In genomic region chr17:51312003-51312402, GRCh38 we compare ENCODE assay signal across 4 cellular contexts. TPM values are rescaled to one million over a fixed set of nuclear protein-coding genes. Genes with fewer than 3 reads are reported as not detected.
A peak's percentile ranks its signal among the peaks of the same experiment; 100 is the strongest.
DNase-seq lines count a peak whose midpoint lies in the region; ATAC-seq, FAIRE-seq and TF ChIP-seq lines count a peak whose summit lies in the region.
"Not testable (repeated sequence)": the region's sequence is repeated elsewhere in the genome, so short reads cannot be mapped to it uniquely, and the experiment has no call there.

No MANE protein-coding gene starts in this region.

- not testable (repeated sequence) for H3K9me3 ChIP-seq in A549

- not testable (repeated sequence) for TF ChIP-seq POLR2A in A549 (IDR thresholded peaks at IDR 0.05; ENCODE audit: low read length)

- not testable (repeated sequence) for FAIRE-seq in A549 (lab: Jason Lieb, UNC)
- peak; percentile 46 for FAIRE-seq in TTC549 (lab: Jason Lieb, UNC)
- peak; percentile 84 for FAIRE-seq in colon (lab: Jason Lieb, UNC)
- FAIRE-seq in frontal cortex (lab: Jason Lieb, UNC) = peak; percentile 95

- not testable (repeated sequence) for TF ChIP-seq RAD21 in A549 (conservative IDR thresholded peaks at IDR 0.05 in 1 of 2, IDR thresholded peaks at IDR 0.05 in 1 of 2)

- H3K4me1 ChIP-seq in A549 = not testable (repeated sequence)

- ATAC-seq in A549 = not testable (repeated sequence)

- not testable (repeated sequence) for TF ChIP-seq CTCF in A549 (IDR thresholded peaks at IDR 0.05)

- POLR2A ChIA-PET in A549 (lab: Yijun Ruan, JAX) = not testable (repeated sequence)

- TF ChIP-seq EP300 in A549 (IDR thresholded peaks at IDR 0.05) = not testable (repeated sequence)

- H3K4me2 ChIP-seq in A549 = not testable (repeated sequence)

- 39% methylated on average over 1 of the region's 1 CpG for WGBS in A549 (ENCODE audit: missing lambda C conversion rate)

- H3K27ac ChIP-seq in A549 = not testable (repeated sequence)

- not testable (repeated sequence) for DNase-seq in A549 (ENCODE audit: low read depth in 1 of 2, low spot score in 1 of 2); frontal cortex (ENCODE audit: low spot score in 2 of 2)

- not testable (repeated sequence) for H3K4me3 ChIP-seq in A549

- CTCF ChIA-PET in A549 (lab: Yijun Ruan, JAX) = interaction anchor here (4.2 kb wide), 1 partner anchor 14 kb away, joined by 20 read pairs; no protein-coding TSS in a partner anchor

TF ChIP-seq in A549, 52 proteins besides CTCF, POLR2A, EP300 and RAD21:
- peak; percentile 88 for TF ChIP-seq MAFK (IDR thresholded peaks at IDR 0.05; ENCODE audit: partially characterized antibody)

RNA-seq across cellular contexts. Expression of gene UTP18, which starts 51.7 kb away (rescaled TPM):
- polyA plus RNA-seq in A549 (2011; rRNA removed) (61.9 and 96.7 TPM in 2 replicates), A549 (2017; fragmentation: RNase III; extraction: RNeasy Plus Mini Kit Qiagen cat#74134 plus additional on column Dnase treatment) (72.7 to 79.1 TPM (median 77.6 TPM) in 3 replicates)
- polyA plus RNA-seq in A549 (2012; cell fraction: cytosol; rRNA removed) = 24.2 and 28.7 TPM in 2 replicates
- polyA plus RNA-seq in A549 (2012; cell fraction: nucleus; rRNA removed) = 17.1 and 25.4 TPM in 2 replicates
- polyA minus RNA-seq in A549 (2011; rRNA and poly(A)+ RNA removed) = 11.2 and 12.1 TPM in 2 replicates
- 70.5 TPM for total RNA-seq in frontal cortex

RNA-seq across cellular contexts. Expression of gene MBTD1, which starts 52.2 kb away (rescaled TPM):
- polyA plus RNA-seq in A549 (2011; rRNA removed) (12.1 and 13.4 TPM in 2 replicates), A549 (2017; fragmentation: RNase III; extraction: RNeasy Plus Mini Kit Qiagen cat#74134 plus additional on column Dnase treatment) (7.5 to 8.4 TPM (median 8.1 TPM) in 3 replicates)
- polyA plus RNA-seq in A549 (2012; cell fraction: cytosol; rRNA removed) = 2.3 and 2.6 TPM in 2 replicates
- 2.9 and 5.9 TPM in 2 replicates for polyA plus RNA-seq in A549 (2012; cell fraction: nucleus; rRNA removed)
- 7.0 and 9.1 TPM in 2 replicates for polyA minus RNA-seq in A549 (2011; rRNA and poly(A)+ RNA removed)
- 64.4 TPM for total RNA-seq in frontal cortex
